Comparison of ENCODE assay signal across 15 cellular contexts in the genomic region with DNA sequence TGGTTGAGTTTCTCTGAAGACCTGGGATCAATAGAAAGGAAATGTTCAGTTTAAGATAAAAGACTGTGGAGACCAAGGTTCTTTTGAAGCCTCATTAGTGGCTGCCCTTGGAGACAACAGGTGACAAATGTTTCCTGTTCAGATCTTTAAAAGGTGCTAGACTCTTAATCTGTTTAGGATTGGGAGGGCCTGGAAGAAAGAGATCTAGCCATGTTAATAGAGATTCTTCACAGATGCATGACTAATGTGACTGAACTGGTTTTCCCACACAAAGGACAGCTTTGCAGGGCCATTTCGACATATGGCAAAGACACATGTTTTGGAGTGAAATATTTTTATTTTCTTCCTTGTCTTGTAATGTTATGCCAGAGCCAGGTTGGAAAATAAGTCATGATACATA.
DNase-seq lines count a peak whose midpoint lies in the region; ATAC-seq, FAIRE-seq and TF ChIP-seq lines count a peak whose summit lies in the region.
"Had no signal": no experiment of that assay in that cellular context is flagged by ENCODE, and none has a peak within 500 bp of the region (broad histone marks: within the 10 kb centered on the region; RNA-seq: fewer than 3 reads in every experiment).

No MANE protein-coding gene starts in this region.

- H4K20me1 ChIP-seq in IMR-90 (ENCODE audit: insufficient read depth, low read length) (0 out of 2 replicates have a peak, but pooled peaks cover 3% of the 10 kb centered on the region), mammary epithelial cell (ENCODE audit: insufficient read depth, low read length) (no peaks in the 10 kb centered on the region), keratinocyte (ENCODE audit: control insufficient read depth, extremely low read depth, insufficient read depth, low read length) (no peaks in the 10 kb centered on the region)

- H2AFZ ChIP-seq in IMR-90 (replicated peaks; ENCODE audit: low read length, poor library complexity) (no peak overlapping the region), mammary epithelial cell (ENCODE audit: low read depth, low read length) (no peak overlapping the region), keratinocyte (ENCODE audit: control insufficient read depth, low read length) (no peak overlapping the region)

- peak overlapping the region; percentile 78 for H2BK5ac ChIP-seq in IMR-90 (ENCODE audit: low read depth, low read length, poor library complexity, severe bottlenecking)

- peaks cover 0 to 4% of the 10 kb centered on the region in 2 experiments; a peak in 1 of 4 replicates for H3K79me1 ChIP-seq in IMR-90 (ENCODE audit: low read depth in 1 of 2, low read length in 2 of 2)

- no peak for TF ChIP-seq CTCF in AG10803 (conservative IDR thresholded peaks at IDR 0.05; ENCODE audit: low read length)
- no peak for TF ChIP-seq CTCF in IMR-90 (conservative IDR thresholded peaks at IDR 0.05; ENCODE audit: low read depth, low read length)
- TF ChIP-seq CTCF in mammary epithelial cell (conservative IDR thresholded peaks at IDR 0.05 in 1 of 2, IDR thresholded peaks at IDR 0.05 in 1 of 2; ENCODE audit: extremely low read depth in 1 of 2, insufficient read depth in 1 of 2, low read depth in 1 of 2, low read length in 2 of 2), result no peak
- no peak for TF ChIP-seq CTCF in keratinocyte (optimal IDR thresholded peaks at IDR 0.05 in 1 of 3, IDR thresholded peaks at IDR 0.05 in 1 of 3, conservative IDR thresholded peaks at IDR 0.05 in 1 of 3; ENCODE audit: extremely low read depth in 1 of 3, insufficient read depth in 2 of 3, low read length in 3 of 3)
- TF ChIP-seq CTCF in GM13977 (IDR thresholded peaks at IDR 0.05; ENCODE audit: extremely low read depth, insufficient read depth, missing control alignments), result no peak

- H3K18ac ChIP-seq in IMR-90 (ENCODE audit: low read depth, low read length), result peak overlapping the region; percentile 85

- peak overlapping the region; percentile 91 for H2BK120ac ChIP-seq in IMR-90 (ENCODE audit: low read depth, low read length)

- no peaks in the 10 kb centered on the region for H3K79me2 ChIP-seq in mammary epithelial cell (ENCODE audit: insufficient read depth, low read length)
- no peaks in the 10 kb centered on the region for H3K79me2 ChIP-seq in keratinocyte (ENCODE audit: control insufficient read depth, insufficient read depth, low read length)

- H2AK5ac ChIP-seq in IMR-90 (ENCODE audit: low read depth, low read length), result peak overlapping the region; percentile 83

- dilution Hi-C loops in IMR-90 (cut with HindIII; ENCODE audit: low sequenced_read_pairs, unreplicated experiment), result no loop called here
- dilution Hi-C loops in mammary epithelial cell (cut with HindIII; ENCODE audit: low sequenced_read_pairs), result loop anchor here (5.0 kb wide), 1 partner anchor 73 kb away; no protein-coding TSS in a partner anchor
- dilution Hi-C loops in keratinocyte (cut with MboI; ENCODE audit: extremely low pct_ligation_motif_present, low sequenced_read_pairs), result no loop called here

- POLR2A ChIA-PET in IMR-90 (lab: Charles Lee; ENCODE audit: unreplicated experiment), result no interaction called here

- H2AK9ac ChIP-seq in IMR-90 (replicated peaks; ENCODE audit: low read depth, low read length, poor library complexity), result no peak overlapping the region

- ATAC-seq in IMR-90 (ENCODE audit: low read depth) (no peak), HG03469 (IDR thresholded peaks at IDR 0.05; ENCODE audit: unreplicated experiment) (no peak)
- ATAC-seq: Panc1 had no signal

- H3K27me3 ChIP-seq in IMR-90 (ENCODE audit: control insufficient read depth, insufficient read depth, low read length), result no peaks in the 10 kb centered on the region
- no peaks in the 10 kb centered on the region for H3K27me3 ChIP-seq in mammary epithelial cell (ENCODE audit: insufficient read depth, low read length)
- H3K27me3 ChIP-seq in keratinocyte (ENCODE audit: control insufficient read depth, extremely low read depth, insufficient read depth, low read length), result no peaks in the 10 kb centered on the region

- H2BK20ac ChIP-seq in IMR-90 (ENCODE audit: low read depth, low read length), result peak overlapping the region; percentile 88

- no peak for TF ChIP-seq POLR2A in IMR-90 (IDR thresholded peaks at IDR 0.05; ENCODE audit: low read depth, low read length)

- H3K4me3 ChIP-seq in AG10803 (ENCODE audit: low read length) (no peak overlapping the region), IMR-90 (ENCODE audit: insufficient read depth, low read depth, low read length) (no peak overlapping the region), mammary epithelial cell (replicated peaks in 1 of 3; ENCODE audit: insufficient read depth in 1 of 3, low read depth in 2 of 3, low read length in 3 of 3) (no peak overlapping the region), keratinocyte (ENCODE audit: control insufficient read depth in 2 of 3, extremely low read depth in 1 of 3, insufficient read depth in 2 of 3, low read depth in 1 of 3, low read length in 3 of 3) (no peak overlapping the region)

- peak overlapping the region; percentile 72 to 87; a peak in 3 of 4 replicates for H4K8ac ChIP-seq in IMR-90 (ENCODE audit: low read depth in 2 of 2, low read length in 2 of 2)

- H3K56ac ChIP-seq in IMR-90 (ENCODE audit: extremely low read depth, insufficient read depth, low read length), result peak overlapping the region; percentile 88; the same call in 1 of the 2 replicates

- DNase-seq in AG10803 (ENCODE audit: low read depth) (peak; percentile 68), IMR-90 (peak; percentile 31), mammary epithelial cell (peak; percentile 69), keratinocyte (ENCODE audit: low read depth, low spot score) (no peak), NCI-H510A treated with DMSO at 0.1 percent for 48 hours (lab: John Stamatoyannopoulos, UW) (no peak), GM13977 (ENCODE audit: low spot score) (no peak), medulla oblongata (ENCODE audit: extremely low spot score) (no peak)
- DNase-seq: activated effector memory CD4-positive, alpha-beta T cell treated with Interleukin-2 at 50 U/mL for 16 hours; hypothalamus; NCI-H1105; NCI-H524 treated with DMSO at 0.1 percent for 48 hours; stimulated activated CD4-positive, alpha-beta T cell treated with anti-CD3 and anti-CD28 coated beads, Interleukin-12 subunit alpha, Interleukin-12 subunit beta, amount 100 ng/mL, for 4 hours had no signal

- H3K23ac ChIP-seq in IMR-90 (ENCODE audit: low read depth, low read length), result peak overlapping the region; percentile 87; the same call in 1 of the 2 replicates

- in situ Hi-C loops in IMR-90 (cut with MboI; ENCODE audit: low sequenced_read_pairs) (no loop called here), mammary epithelial cell (cut with MboI; ENCODE audit: low sequenced_read_pairs in 2 of 2) (no loop called here), GM13977 (cut with MboI; ENCODE audit: low pct_unique_long_range_greater_than_20kb, low sequenced_read_pairs, unreplicated experiment) (no loop called here)

- peak overlapping the region; percentile 66; the same call in 2 of the 3 replicates for H2BK15ac ChIP-seq in IMR-90 (ENCODE audit: low read depth, low read length)

- H3K9me3 ChIP-seq in IMR-90 (ENCODE audit: control insufficient read depth, insufficient read depth, low read length), result no peaks in the 10 kb centered on the region; the same call in 1 of the 2 replicates
- no peaks in the 10 kb centered on the region for H3K9me3 ChIP-seq in mammary epithelial cell (replicated peaks; ENCODE audit: insufficient read depth, low read length)
- H3K9me3 ChIP-seq in keratinocyte (ENCODE audit: control insufficient read depth, low read depth, low read length), result no peaks in the 10 kb centered on the region

- peak overlapping the region; percentile 35; the same call in 1 of the 2 replicates for H4K5ac ChIP-seq in IMR-90 (ENCODE audit: low read depth, low read length)

- intact Hi-C loops in IMR-90 (cut with micrococcal nuclease), result no loop called here
- intact Hi-C loops in mammary epithelial cell (cut with micrococcal nuclease), result no loop called here

- CTCF ChIA-PET in IMR-90 (lab: Yijun Ruan, JAX) (interaction anchor here (0.9 kb wide), 1 partner anchor 14 kb away, joined by 3 read pairs; no protein-coding TSS in a partner anchor), mammary epithelial cell (lab: Charles Lee; ENCODE audit: low non-redundant PET) (no interaction called here)

- TF ChIP-seq RAD21 in IMR-90 (IDR thresholded peaks at IDR 0.05; ENCODE audit: low read length), result no peak

- peak overlapping the region; percentile 41; the same call in 1 of the 2 replicates for H3K14ac ChIP-seq in IMR-90 (replicated peaks; ENCODE audit: low read depth, low read length)

- H3K4me2 ChIP-seq in IMR-90 (ENCODE audit: low read depth, low read length) (peak overlapping the region; percentile 50; the same call in 1 of the 2 replicates), mammary epithelial cell (ENCODE audit: insufficient read depth, low read depth, low read length) (peak overlapping the region; percentile 15), keratinocyte (ENCODE audit: control insufficient read depth, extremely low read depth, insufficient read depth, low read depth, low read length) (no peak overlapping the region)

- H3K9me1 ChIP-seq in IMR-90 (ENCODE audit: insufficient read depth, low read length) (peaks cover 16% of the 10 kb centered on the region), keratinocyte (ENCODE audit: control insufficient read depth, extremely low read depth, insufficient read depth, low read length) (no peaks in the 10 kb centered on the region)

- H3K4me1 ChIP-seq in IMR-90 (ENCODE audit: control insufficient read depth, insufficient read depth, low read length), result peaks cover 18% of the 10 kb centered on the region
- H3K4me1 ChIP-seq in mammary epithelial cell (ENCODE audit: insufficient read depth, low read length), result peaks cover 26% of the 10 kb centered on the region
- peaks cover 18% of the 10 kb centered on the region for H3K4me1 ChIP-seq in keratinocyte (ENCODE audit: control insufficient read depth, extremely low read depth, insufficient read depth, low read length)

- BruUV-seq in IMR-90 (replicated peaks; lab: Mats Ljungman, UMichigan) (no TSS peak), mammary epithelial cell (replicated peaks; lab: Mats Ljungman, UMichigan) (no TSS peak)

- H3K27ac ChIP-seq in IMR-90 (ENCODE audit: insufficient read depth, low read length), result no peak overlapping the region; the same call in 1 of the 2 replicates
- H3K27ac ChIP-seq in mammary epithelial cell (ENCODE audit: insufficient read depth, low read depth, low read length), result peak overlapping the region; percentile 20
- H3K27ac ChIP-seq in keratinocyte (ENCODE audit: control insufficient read depth, insufficient read depth, low read length), result peak overlapping the region; percentile 42

- FAIRE-seq in keratinocyte (lab: Jason Lieb, UNC), result no peak
- FAIRE-seq: D721Med had no signal

- H3K36me3 ChIP-seq in IMR-90 (ENCODE audit: control insufficient read depth, insufficient read depth, low read length), result peaks cover 8% of the 10 kb centered on the region
- no peaks in the 10 kb centered on the region for H3K36me3 ChIP-seq in mammary epithelial cell (ENCODE audit: insufficient read depth, low read length)
- peaks cover 0 to 2% of the 10 kb centered on the region in 2 experiments for H3K36me3 ChIP-seq in keratinocyte (ENCODE audit: control insufficient read depth in 2 of 2, extremely low read depth in 1 of 2, insufficient read depth in 2 of 2, low read length in 2 of 2)

- H3K9ac ChIP-seq in IMR-90 (ENCODE audit: low read depth, low read length) (no peak overlapping the region), mammary epithelial cell (ENCODE audit: insufficient read depth, low read length) (no peak overlapping the region), keratinocyte (ENCODE audit: control insufficient read depth, extremely low read depth, insufficient read depth, low read length) (no peak overlapping the region)

- peak overlapping the region; percentile 95 for H3K4ac ChIP-seq in IMR-90 (ENCODE audit: low read depth, low read length)

- H4K91ac ChIP-seq in IMR-90 (ENCODE audit: insufficient read depth, low read depth, low read length), result peak overlapping the region; percentile 83

- no CpG with 5 or more reads among the region's 1 CpG for WGBS in IMR-90 (ENCODE audit: extremely low coverage in 2 of 2, insufficient read length in 1 of 2), 2 experiments
- WGBS in mammary epithelial cell (ENCODE audit: low coverage, missing lambda C conversion rate), result 100% methylated on average over 1 of the region's 1 CpG

Comparison
In these comparisons a context has a peak if more than half of its experiments do, and no peak if none do; other contexts are left out.
1. DNase-seq: peak in AG10803 (single experiment), IMR-90 (single experiment) and mammary epithelial cell (single experiment); none in keratinocyte (single experiment), NCI-H510A treated with DMSO at 0.1 percent for 48 hours (single experiment), GM13977 (single experiment) and medulla oblongata (single experiment).